In genomic region chr2:74080346-74080745, GRCh38 we compare ENCODE assay signal across 1 cellular context.
TF ChIP-seq lines count a peak whose summit lies in the region.

No MANE protein-coding gene starts in this region.

TF ChIP-seq in HCT116, 20 proteins besides CTCF, POLR2A, EP300 and RAD21 (continued from another document):
- TF ChIP-seq TCF7L2 (IDR thresholded peaks at IDR 0.05; ENCODE audit: borderline replicate concordance, extremely low read depth, insufficient read depth, insufficient read length), result no peak
- no peak for TF ChIP-seq EZH2 (IDR thresholded peaks at IDR 0.05)
- no peak for TF ChIP-seq ZNF274 (IDR thresholded peaks at IDR 0.05; ENCODE audit: low read depth, low read length)
- no peak for TF ChIP-seq CBX3 (IDR thresholded peaks at IDR 0.05; ENCODE audit: low read depth)
- no peak for TF ChIP-seq EZH2phosphoT487 (IDR thresholded peaks at IDR 0.05; ENCODE audit: borderline replicate concordance)
TF ChIP-seq in HCT116: peak in this region for 0.
